Comparison of ENCODE assay signal across 29 cellular contexts in the genomic region with DNA sequence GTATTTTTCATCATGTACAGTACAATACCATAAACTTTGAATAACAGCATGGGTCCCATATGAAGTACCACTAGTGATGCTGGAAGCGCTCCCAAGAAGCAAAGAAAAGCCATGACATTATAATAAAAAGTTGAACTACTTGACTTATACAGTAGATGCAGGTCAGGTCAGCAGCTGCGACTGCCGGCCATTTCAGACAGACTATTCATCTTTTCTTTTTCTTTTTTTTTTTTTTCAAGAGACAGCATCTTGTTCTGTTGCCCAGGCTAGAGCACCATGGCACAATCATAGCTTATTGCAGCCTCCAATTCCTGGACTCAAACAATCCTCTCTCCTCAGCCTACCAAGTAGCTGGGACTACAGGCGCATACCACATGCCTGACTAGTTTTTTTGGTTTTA.
"Had no signal": no experiment of that assay in that cellular context is flagged by ENCODE, and none has a peak within 500 bp of the region (broad histone marks: within the 10 kb centered on the region; RNA-seq: fewer than 3 reads in every experiment).

No MANE protein-coding gene starts in this region.

- H3K9me3 ChIP-seq: colonic mucosa, pancreas, upper lobe of left lung, vagina had no signal

- H3K27me3 Mint-ChIP-seq: activated B cell treated with CpG ODN at 0.5 μM for 24 hours; activated CD8-positive, alpha-beta memory T cell treated with anti-CD3 and anti-CD28 coated beads, Interleukin-2, amount 10 ng/mL, durations not matched to agents 7 days and 5 days; activated naive CD4-positive, alpha-beta T cell treated with anti-CD3 and anti-CD28 coated beads, Interleukin-2, amount 50 U/mL, for 24 hours; activated naive CD8-positive, alpha-beta T cell treated with anti-CD3 and anti-CD28 coated beads, Interleukin-2, amount 50 U/mL, for 24 hours; naive B cell; stimulated activated memory B cell treated with anti-CD40 and anti-IgM and Interleukin-4, amounts not matched to agents 10 μg/mL and 1 μg/mL and 100 μg/mL, for 72 hours; stimulated activated naive CD8-positive, alpha-beta T cell treated with anti-CD3 and anti-CD28 coated beads, Interleukin-15, amount 100 ng/mL, for 72 hours; T-cell had no signal

- H3K9me3 Mint-ChIP-seq: activated B cell treated with CpG ODN at 0.5 μM for 24 hours; activated naive CD4-positive, alpha-beta T cell treated with anti-CD3 and anti-CD28 coated beads, Interleukin-2, amount 50 U/mL, for 24 hours; activated naive CD8-positive, alpha-beta T cell treated with anti-CD3 and anti-CD28 coated beads, Interleukin-2, amount 50 U/mL, for 24 hours; activated T-helper 2 cell treated with anti-CD3 and anti-CD28 coated beads, Interferon-gamma antibody, Interleukin-2, Interleukin-4, amounts not matched to agents 10 μg/mL and 5 μg/mL and 100 μg/mL, durations not matched to agents 14 hours and 24 hours and 36 hours; mesothelial cell of epicardium; naive B cell; nephron progenitor cell; stimulated activated memory B cell treated with anti-CD40 and anti-IgM and Interleukin-4, amounts not matched to agents 10 μg/mL and 1 μg/mL and 100 μg/mL, for 72 hours; stimulated activated naive CD8-positive, alpha-beta T cell treated with anti-CD3 and anti-CD28 coated beads, Interleukin-15, amount 100 ng/mL, for 72 hours; T-cell; T-helper 2 cell treated with Interferon-gamma antibody and Interleukin-4, amounts not matched to agents 5 μg/mL and 100 μg/mL, for 36 hours had no signal

- H3K4me3 Mint-ChIP-seq: activated B cell treated with CpG ODN at 0.5 μM for 24 hours; activated CD8-positive, alpha-beta memory T cell treated with anti-CD3 and anti-CD28 coated beads, Interleukin-2, amount 10 ng/mL, durations not matched to agents 7 days and 5 days; activated CD8-positive, alpha-beta T cell treated with anti-CD3 and anti-CD28 coated beads, Interleukin-2, amount 10 ng/mL, durations not matched to agents 7 days and 5 days; activated naive CD4-positive, alpha-beta T cell treated with anti-CD3 and anti-CD28 coated beads, Interleukin-2, amount 50 U/mL, for 24 hours; activated naive CD8-positive, alpha-beta T cell treated with anti-CD3 and anti-CD28 coated beads, Interleukin-2, amount 50 U/mL, for 24 hours; mesothelial cell of epicardium; nephron progenitor cell; stimulated activated memory B cell treated with anti-CD40 and anti-IgM and Interleukin-4, amounts not matched to agents 10 μg/mL and 1 μg/mL and 100 μg/mL, for 72 hours; stimulated activated naive CD8-positive, alpha-beta T cell treated with anti-CD3 and anti-CD28 coated beads, Interleukin-15, amount 100 ng/mL, for 72 hours; T-helper 2 cell treated with Interferon-gamma antibody and Interleukin-4, amounts not matched to agents 5 μg/mL and 100 μg/mL, for 36 hours had no signal

- H3K4me3 ChIP-seq: colonic mucosa, dorsolateral prefrontal cortex, pancreas, skin epidermis, upper lobe of left lung, vagina had no signal

- H3K27ac ChIP-seq: colonic mucosa, dorsolateral prefrontal cortex, foreskin keratinocyte, pancreas, skin epidermis, upper lobe of left lung, vagina had no signal

- DNase-seq: activated B cell treated with CpG ODN at 0.5 μM for 24 hours; activated CD4-positive, alpha-beta T cell treated with anti-CD3 and anti-CD28 coated beads, Interleukin-2, amount 50 U/mL, for 1 hour; activated CD8-positive, alpha-beta memory T cell treated with anti-CD3 and anti-CD28 coated beads, Interleukin-2, amount 10 ng/mL, durations not matched to agents 7 days and 5 days; activated CD8-positive, alpha-beta T cell treated with anti-CD3 and anti-CD28 coated beads, Interleukin-2, amount 10 ng/mL, durations not matched to agents 7 days and 5 days; activated naive CD8-positive, alpha-beta T cell treated with anti-CD3 and anti-CD28 coated beads, Interleukin-2, amount 50 U/mL, for 24 hours; activated T-cell treated with anti-CD3 and anti-CD28 coated beads, Interleukin-2, amount 50 U/mL, for 48 hours; amygdala; central memory CD4-positive, alpha-beta T cell; colonic mucosa; dorsolateral prefrontal cortex; foreskin keratinocyte; left ventricle myocardium superior; naive B cell; nephron progenitor cell; pancreas; right cardiac atrium; stimulated activated CD4-positive, alpha-beta T cell treated with anti-CD3 and anti-CD28 coated beads, Interleukin-12 subunit alpha, Interleukin-12 subunit beta, amount 100 ng/mL, for 4 hours; stimulated activated CD4-positive, alpha-beta T cell treated with anti-CD3 and anti-CD28 coated beads, Interleukin-4, amount 100 ng/mL, for 1 hour; stimulated activated naive CD8-positive, alpha-beta T cell treated with anti-CD3 and anti-CD28 coated beads, Interleukin-15, amount 100 ng/mL, for 72 hours; substantia nigra; T-cell; upper lobe of left lung had no signal

- H3K27me3 ChIP-seq: colonic mucosa, dorsolateral prefrontal cortex, foreskin keratinocyte, pancreas, upper lobe of left lung, vagina had no signal

- ATAC-seq: activated CD8-positive, alpha-beta memory T cell treated with anti-CD3 and anti-CD28 coated beads, Interleukin-2, amount 10 ng/mL, durations not matched to agents 7 days and 5 days; activated CD8-positive, alpha-beta T cell treated with anti-CD3 and anti-CD28 coated beads, Interleukin-2, amount 10 ng/mL, durations not matched to agents 7 days and 5 days; activated naive CD8-positive, alpha-beta T cell treated with anti-CD3 and anti-CD28 coated beads, Interleukin-2, amount 50 U/mL, for 24 hours; foreskin keratinocyte; pancreas; right cardiac atrium; stimulated activated memory B cell treated with anti-CD40 and anti-IgM and Interleukin-4, amounts not matched to agents 10 μg/mL and 1 μg/mL and 100 μg/mL, for 72 hours; stimulated activated naive CD8-positive, alpha-beta T cell treated with anti-CD3 and anti-CD28 coated beads, Interleukin-15, amount 100 ng/mL, for 72 hours; T-cell had no signal

- H3K27ac Mint-ChIP-seq: activated B cell treated with CpG ODN at 0.5 μM for 24 hours; activated CD8-positive, alpha-beta memory T cell treated with anti-CD3 and anti-CD28 coated beads, Interleukin-2, amount 10 ng/mL, durations not matched to agents 7 days and 5 days; activated CD8-positive, alpha-beta T cell treated with anti-CD3 and anti-CD28 coated beads, Interleukin-2, amount 10 ng/mL, durations not matched to agents 7 days and 5 days; activated naive CD4-positive, alpha-beta T cell treated with anti-CD3 and anti-CD28 coated beads, Interleukin-2, amount 50 U/mL, for 24 hours; activated naive CD8-positive, alpha-beta T cell treated with anti-CD3 and anti-CD28 coated beads, Interleukin-2, amount 50 U/mL, for 24 hours; activated T-helper 2 cell treated with anti-CD3 and anti-CD28 coated beads, Interferon-gamma antibody, Interleukin-2, Interleukin-4, amounts not matched to agents 10 μg/mL and 5 μg/mL and 100 μg/mL, durations not matched to agents 14 hours and 24 hours and 36 hours; stimulated activated memory B cell treated with anti-CD40 and anti-IgM and Interleukin-4, amounts not matched to agents 10 μg/mL and 1 μg/mL and 100 μg/mL, for 72 hours; T-cell; T-helper 2 cell treated with Interferon-gamma antibody and Interleukin-4, amounts not matched to agents 5 μg/mL and 100 μg/mL, for 36 hours had no signal

- H3K4me1 ChIP-seq: colonic mucosa had no signal

- H3K36me3 ChIP-seq: colonic mucosa, pancreas, upper lobe of left lung, vagina had no signal

- H3K36me3 Mint-ChIP-seq: naive B cell had no signal
